ENCODE assay signal across 1 cellular context in the genomic region with DNA sequence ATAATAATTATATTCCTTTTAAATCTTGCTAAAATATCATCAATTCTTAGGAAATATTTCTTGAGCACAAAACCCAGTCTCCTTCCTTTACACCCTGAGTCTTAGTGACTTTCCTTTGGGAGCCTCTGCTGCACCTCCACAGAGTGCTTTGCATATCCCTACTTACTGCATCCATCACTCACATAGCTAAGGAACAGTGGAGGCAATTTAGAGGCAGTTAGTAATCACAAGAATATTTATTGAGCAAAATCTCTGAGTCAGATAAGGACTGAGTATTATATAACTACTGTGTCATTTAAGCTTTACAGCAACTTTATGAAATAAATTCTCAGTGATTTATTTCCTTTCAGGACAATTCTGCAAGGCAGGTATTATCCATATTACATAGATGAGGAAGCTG.
TF ChIP-seq lines count a peak whose summit lies in the region.

No MANE protein-coding gene starts in this region.

TF ChIP-seq in neural cell, 6 proteins besides CTCF, POLR2A, EP300 and RAD21 (continued from another document):
- TF ChIP-seq REST (IDR thresholded peaks at IDR 0.05; ENCODE audit: borderline replicate concordance) (no peak), TAF1 (IDR thresholded peaks at IDR 0.05; ENCODE audit: low read depth) (no peak)
